10 cellular contexts compared by ENCODE assay signal in genomic region chr15:100170280-100170654, GRCh38.
DNase-seq lines count a peak whose midpoint lies in the region; ATAC-seq lines count a peak whose summit lies in the region.
"Had no signal": no experiment of that assay in that cellular context is flagged by ENCODE, and none has a peak within 500 bp of the region (broad histone marks: within the 10 kb centered on the region; RNA-seq: fewer than 3 reads in every experiment).

No MANE protein-coding gene starts in this region.

- ATAC-seq in HG03521 (IDR thresholded peaks at IDR 0.05; ENCODE audit: unreplicated experiment), result peak; percentile 89

- DNase-seq in activated CD4-positive, alpha-beta T cell treated with anti-CD3 and anti-CD28 coated beads for 48 hours, result peak; percentile 36
- no peak for DNase-seq in activated CD4-positive, alpha-beta T cell treated with anti-CD3 and anti-CD28 coated beads, Interleukin-2, amount 50 U/mL, for 1 hour
- peak; percentile 16 for DNase-seq in H7
- peak; percentile 16 for DNase-seq in stimulated activated CD4-positive, alpha-beta T cell treated with anti-CD3 and anti-CD28 coated beads, Interleukin-4, amount 100 ng/mL, for 24 hours
- no peak for DNase-seq in NCI-H1694 treated with DMSO at 0.1 percent for 48 hours (lab: John Stamatoyannopoulos, UW)
- DNase-seq in NCI-H1105 treated with DMSO at 0.1 percent for 48 hours (lab: John Stamatoyannopoulos, UW), result no peak
- no peak for DNase-seq in NCI-H1092 treated with DMSO at 0.1 percent for 48 hours (lab: John Stamatoyannopoulos, UW)
- DNase-seq: KG1 had no signal

- H3K4me3 ChIP-seq in H7 (ENCODE audit: insufficient read depth, low read depth, low read length), result no peak overlapping the region
- H3K4me3 ChIP-seq: lung had no signal

- H3K36me3 ChIP-seq in H7 (replicated peaks; ENCODE audit: control insufficient read depth, insufficient read depth, low read length), result no peaks in the 10 kb centered on the region

- no peaks in the 10 kb centered on the region for H3K27me3 ChIP-seq in H7 (ENCODE audit: control insufficient read depth, insufficient read depth, low read length)

Comparison
In these comparisons a context has a peak if more than half of its experiments do, and no peak if none do; other contexts are left out.
1. DNase-seq: peak in activated CD4-positive, alpha-beta T cell treated with anti-CD3 and anti-CD28 coated beads for 48 hours (single experiment), H7 (single experiment) and stimulated activated CD4-positive, alpha-beta T cell treated with anti-CD3 and anti-CD28 coated beads, Interleukin-4, amount 100 ng/mL, for 24 hours (single experiment); none in activated CD4-positive, alpha-beta T cell treated with anti-CD3 and anti-CD28 coated beads, Interleukin-2, amount 50 U/mL, for 1 hour (single experiment), NCI-H1694 treated with DMSO at 0.1 percent for 48 hours (single experiment), NCI-H1105 treated with DMSO at 0.1 percent for 48 hours (single experiment) and NCI-H1092 treated with DMSO at 0.1 percent for 48 hours (single experiment).